Comparison of ENCODE assay signal across 6 cellular contexts in the genomic region with DNA sequence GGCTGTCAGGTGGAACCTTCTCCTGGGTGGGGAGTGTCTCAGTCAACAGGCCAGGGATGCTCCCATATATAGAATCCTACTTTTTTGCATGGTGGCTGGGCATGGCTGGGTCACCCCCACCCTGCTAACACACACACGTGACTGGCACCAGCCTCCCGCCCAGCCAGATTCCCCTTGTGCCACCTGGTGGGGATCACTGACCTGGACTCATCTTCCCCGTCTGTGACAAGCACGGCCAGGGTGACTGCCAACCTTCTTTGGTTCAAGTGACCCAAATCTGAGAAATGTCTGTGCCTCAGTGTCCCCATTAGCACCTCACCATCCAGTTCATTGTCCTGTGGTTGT. TPM values are rescaled to one million over a fixed set of nuclear protein-coding genes. Genes with fewer than 3 reads are reported as not detected.
DNase-seq lines count a peak whose midpoint lies in the region; ATAC-seq and TF ChIP-seq lines count a peak whose summit lies in the region.

No MANE protein-coding gene starts in this region.

- DNase-seq in NCI-H1417 treated with DMSO at 0.1 percent for 48 hours (lab: John Stamatoyannopoulos, UW) (peak; percentile 45), foreskin fibroblast (peak in 1 of 2 donors; percentile 31), middle frontal gyrus (ENCODE audit: extremely low spot score, low spot score) (no peak)

- H3K4me3 ChIP-seq in foreskin fibroblast (ENCODE audit: low read depth in 1 of 2, low read length in 2 of 2) = peak overlapping the region; percentile 67 to 74

- no peak for ATAC-seq in GM21737 (IDR thresholded peaks at IDR 0.05; ENCODE audit: unreplicated experiment)

- TF ChIP-seq CTCF in C4-2B (conservative IDR thresholded peaks at IDR 0.05) (no peak), foreskin fibroblast (IDR thresholded peaks at IDR 0.05; ENCODE audit: low read depth, low read length) (no peak)

- H3K27ac ChIP-seq in C4-2B (peak overlapping the region; percentile 88), temporal lobe (ENCODE audit: low read depth, low read length) (peak overlapping the region; percentile 28)

RNA-seq across cellular contexts. Expression of gene PKN1, which starts 1.0 kb away (rescaled TPM):
- total RNA-seq in temporal lobe = 79.4 TPM

RNA-seq across cellular contexts. Expression of gene DDX39A, which starts 15.0 kb away (rescaled TPM):
- total RNA-seq in temporal lobe = 23.1 TPM

RNA-seq across cellular contexts. Expression of gene PTGER1, which starts 41.0 kb away (rescaled TPM):
- not detected for total RNA-seq in temporal lobe

RNA-seq across cellular contexts. Expression of gene ADGRE5, which starts 52.9 kb away (rescaled TPM):
- 0.98 TPM for total RNA-seq in temporal lobe
